ENCODE assay signal across 25 cellular contexts in genomic region chr10:117382831-117383230, GRCh38.
"Had no signal": no experiment of that assay in that cellular context is flagged by ENCODE, and none has a peak within 500 bp of the region (broad histone marks: within the 10 kb centered on the region; RNA-seq: fewer than 3 reads in every experiment).

No MANE protein-coding gene starts in this region.

- H3K27me3 ChIP-seq: thyroid gland had no signal

- H3K36me3 ChIP-seq: esophagus squamous epithelium, stomach, thyroid gland had no signal

- FAIRE-seq: endometrium, islet of Langerhans had no signal

- H3K9ac ChIP-seq: parathyroid adenoma had no signal

- H3K79me2 ChIP-seq: parathyroid adenoma had no signal

- H3K4me1 ChIP-seq: esophagus squamous epithelium, parathyroid adenoma, stomach, thyroid gland had no signal

- ATAC-seq: effector memory CD8-positive, alpha-beta T cell; left cardiac atrium; left ventricle myocardium superior; mucosa of descending colon; natural killer cell treated with Interleukin-12 subunit alpha and Interleukin-12 subunit beta and Interleukin-15 and Interleukin-18, amount 100 ng/mL, for 72 hours; sciatic nerve; stimulated activated effector memory CD8-positive, alpha-beta T cell treated with anti-CD3 and anti-CD28 coated beads, Interleukin-12 subunit alpha, Interleukin-12 subunit beta, amount 100 ng/mL, for 72 hours had no signal

- H3K9me3 ChIP-seq: esophagus squamous epithelium, mucosa of descending colon, stomach, thyroid gland had no signal

- DNase-seq: cerebellar nuclear complex; cortex of kidney; effector memory CD8-positive, alpha-beta T cell; erythroblast; esophagus squamous epithelium; foreskin melanocyte; head of caudate nucleus; hippocampal formation; left cardiac atrium; left ventricle myocardium superior; mesenchymal stem cell; mucosa of descending colon; naive B cell; stimulated activated CD4-positive, alpha-beta T cell treated with anti-CD3 and anti-CD28 coated beads, Interleukin-2, amount 100 ng/mL, for 24 hours; stimulated activated CD4-positive, alpha-beta T cell treated with anti-CD3 and anti-CD28 coated beads, Interleukin-4, amount 100 ng/mL, for 24 hours; stimulated activated naive CD4-positive, alpha-beta T cell treated with Interleukin-2 at 50 U/mL for 16 hours; stomach; thyroid gland; trophoblast cell had no signal

- H2AFZ ChIP-seq: parathyroid adenoma had no signal

- H3K4me3 ChIP-seq: esophagus squamous epithelium, mucosa of descending colon, stomach, thyroid gland had no signal

- H3K27ac ChIP-seq: esophagus squamous epithelium, parathyroid adenoma, stomach, thyroid gland had no signal
